ENCODE assay signal across 22 cellular contexts in the genomic region with DNA sequence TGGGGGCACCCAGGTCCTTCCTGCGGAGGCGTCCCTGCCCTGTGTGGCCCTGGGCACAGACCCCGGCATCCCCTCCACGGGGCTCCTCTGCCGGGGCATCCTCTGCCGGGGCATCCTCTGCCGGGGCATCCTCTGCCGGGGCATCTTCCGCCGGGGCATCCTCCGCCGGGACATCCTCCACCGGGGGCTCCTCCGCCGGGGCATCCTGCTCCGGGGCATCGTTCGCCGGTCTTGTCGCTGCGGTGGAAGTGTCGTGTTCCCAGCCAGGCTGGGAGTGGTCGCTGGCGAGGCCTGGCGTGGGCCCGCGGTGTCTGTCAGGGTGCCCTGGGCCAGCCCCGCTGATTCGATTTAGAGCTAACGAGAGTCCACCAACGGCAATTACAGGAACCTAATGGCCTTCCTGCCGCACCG.
A peak's percentile ranks its signal among the peaks of the same experiment; 100 is the strongest.
DNase-seq lines count a peak whose midpoint lies in the region; ATAC-seq and TF ChIP-seq lines count a peak whose summit lies in the region.
"Had no signal": no experiment of that assay in that cellular context is flagged by ENCODE, and none has a peak within 500 bp of the region (broad histone marks: within the 10 kb centered on the region; RNA-seq: fewer than 3 reads in every experiment).

No MANE protein-coding gene starts in this region.

- H3K4me1 ChIP-seq in left lung (peaks cover 17 to 32% of the 10 kb centered on the region in 2 donors), stomach (peaks cover 17 to 42% (median 36%) of the 10 kb centered on the region in 4 donors)

- H3K36me3 ChIP-seq in WERI-Rb-1 (peaks cover 34% of the 10 kb centered on the region), left lung (peaks cover 0 to 10% of the 10 kb centered on the region in 2 donors), stomach (peaks cover 0 to 11% (median 6%) of the 10 kb centered on the region in 4 donors)
- H3K36me3 ChIP-seq: cardiac muscle cell had no signal

- H3K4me1 Mint-ChIP-seq in activated naive CD4-positive, alpha-beta T cell treated with anti-CD3 and anti-CD28 coated beads, Interleukin-2, amount 10 ng/mL, durations not matched to agents 7 days and 5 days, result peaks cover 33% of the 10 kb centered on the region

- no peak overlapping the region for H3K4me3 Mint-ChIP-seq in activated naive CD4-positive, alpha-beta T cell treated with anti-CD3 and anti-CD28 coated beads, Interleukin-2, amount 10 ng/mL, durations not matched to agents 7 days and 5 days
- H3K4me3 Mint-ChIP-seq: nephron progenitor cell; T-helper 2 cell treated with Interferon-gamma antibody and Interleukin-4, amounts not matched to agents 5 μg/mL and 100 μg/mL, for 36 hours had no signal

- H3K4me3 ChIP-seq in WERI-Rb-1 (ENCODE audit: low read depth, low read length), result no peak overlapping the region
- no peak overlapping the region for H3K4me3 ChIP-seq in left lung
- H3K4me3 ChIP-seq in stomach, result no peak overlapping the region
- H3K4me3 ChIP-seq: BLaER1 treated with 17β-estradiol and CSF1 and Interleukin-3, amounts not matched to agents 10 nM and 100 nM; cardiac muscle cell; psoas muscle had no signal

- no peak for TF ChIP-seq POLR2A in stomach (IDR thresholded peaks at IDR 0.05)

- H3K9me3 ChIP-seq in WERI-Rb-1 (ENCODE audit: severe bottlenecking), result no peaks in the 10 kb centered on the region
- no peaks in the 10 kb centered on the region for H3K9me3 ChIP-seq in left lung
- no peaks in the 10 kb centered on the region for H3K9me3 ChIP-seq in stomach
- H3K9me3 ChIP-seq: BLaER1 treated with 17β-estradiol and CSF1 and Interleukin-3, amounts not matched to agents 10 nM and 100 nM; psoas muscle; SK-N-SH had no signal

- CTCF ChIA-PET in activated naive CD4-positive, alpha-beta T cell treated with anti-CD3 and anti-CD28 coated beads, Interleukin-2, amount 10 ng/mL, durations not matched to agents 7 days and 5 days (lab: Charles Lee), result no interaction called here

- H3K27me3 ChIP-seq in WERI-Rb-1 (ENCODE audit: insufficient read depth, low read depth, severe bottlenecking), result no peaks in the 10 kb centered on the region
- H3K27me3 ChIP-seq in left lung, result no peaks in the 10 kb centered on the region
- H3K27me3 ChIP-seq in stomach, result no peaks in the 10 kb centered on the region
- H3K27me3 ChIP-seq: cardiac muscle cell had no signal

- H3K27me3 Mint-ChIP-seq in activated naive CD4-positive, alpha-beta T cell treated with anti-CD3 and anti-CD28 coated beads, Interleukin-2, amount 10 ng/mL, durations not matched to agents 7 days and 5 days, result no peaks in the 10 kb centered on the region

- WGBS in stomach, 5 donors, result 94 to 97% (median 97%) methylated on average over 13 to 33 of the region's 33 CpGs

- DNase-seq in activated naive CD4-positive, alpha-beta T cell treated with anti-CD3 and anti-CD28 coated beads, Interleukin-2, amount 10 ng/mL, durations not matched to agents 7 days and 5 days, result peak; percentile 14
- DNase-seq in activated naive CD4-positive, alpha-beta T cell treated with Interleukin-2 at 50 U/mL for 16 hours, result no peak
- DNase-seq in WERI-Rb-1 (peak; percentile 2), left lung (peak; percentile 19 to 74), stomach (peak; percentile 22)
- no peak for DNase-seq in central memory CD4-positive, alpha-beta T cell
- DNase-seq: ACHN; amniotic stem cell; hypothalamus; NCI-H1105 treated with DMSO at 0.1 percent for 48 hours; NCI-H2081 treated with DMSO at 0.1 percent for 48 hours; NCI-H510A; nephron progenitor cell; NK-92 treated with Interleukin-12 subunit alpha and Interleukin-12 subunit beta, amount 100 ng/mL, for 24 hours; SK-N-SH had no signal

- no peak overlapping the region for H3K27ac Mint-ChIP-seq in activated naive CD4-positive, alpha-beta T cell treated with anti-CD3 and anti-CD28 coated beads, Interleukin-2, amount 10 ng/mL, durations not matched to agents 7 days and 5 days
- H3K27ac Mint-ChIP-seq: T-helper 2 cell treated with Interferon-gamma antibody and Interleukin-4, amounts not matched to agents 5 μg/mL and 100 μg/mL, for 36 hours had no signal

- TF ChIP-seq EP300 in stomach (IDR thresholded peaks at IDR 0.05), result no peak

- H3K36me3 Mint-ChIP-seq in activated naive CD4-positive, alpha-beta T cell treated with anti-CD3 and anti-CD28 coated beads, Interleukin-2, amount 10 ng/mL, durations not matched to agents 7 days and 5 days, result peaks cover 19% of the 10 kb centered on the region

- TF ChIP-seq CTCF in WERI-Rb-1 (IDR thresholded peaks at IDR 0.05; ENCODE audit: low read depth, low read length) (no peak), left lung (IDR thresholded peaks at IDR 0.05) (no peak), stomach (IDR thresholded peaks at IDR 0.05) (no peak)

- ATAC-seq in left lung (no peak), GM19328 (IDR thresholded peaks at IDR 0.05; ENCODE audit: unreplicated experiment) (no peak), SK-N-SH treated with all-trans-retinoic acid at 6 μM for 48 hours (no peak)
- ATAC-seq: psoas muscle had no signal

- intact Hi-C loops in left lung (cut with DNase I) (no loop called here), stomach (cut with DNase I; ENCODE audit: low total_unique reads) (no loop called here)

- H3K27ac ChIP-seq in WERI-Rb-1 (no peak overlapping the region), left lung (no peak overlapping the region), stomach (no peak overlapping the region)
- H3K27ac ChIP-seq: BLaER1 treated with 17β-estradiol and CSF1 and Interleukin-3, amounts not matched to agents 10 nM and 100 nM; cardiac muscle cell; epithelial cell of prostate; psoas muscle had no signal

- H3K9me3 Mint-ChIP-seq in activated naive CD4-positive, alpha-beta T cell treated with anti-CD3 and anti-CD28 coated beads, Interleukin-2, amount 10 ng/mL, durations not matched to agents 7 days and 5 days, result no peaks in the 10 kb centered on the region
- H3K9me3 Mint-ChIP-seq: nephron progenitor cell; T-helper 2 cell treated with Interferon-gamma antibody and Interleukin-4, amounts not matched to agents 5 μg/mL and 100 μg/mL, for 36 hours had no signal

TF ChIP-seq in SK-N-SH treated with all-trans-retinoic acid at 6 μM for 48 hours, 23 proteins besides CTCF, POLR2A, EP300 and RAD21 (continues in another document):
- no peak for TF ChIP-seq ZNF8 (CRISPR knock-in tag; IDR thresholded peaks at IDR 0.05)
- no peak for TF ChIP-seq RARB (CRISPR knock-in tag; IDR thresholded peaks at IDR 0.05)
- TF ChIP-seq, protein P1, sequence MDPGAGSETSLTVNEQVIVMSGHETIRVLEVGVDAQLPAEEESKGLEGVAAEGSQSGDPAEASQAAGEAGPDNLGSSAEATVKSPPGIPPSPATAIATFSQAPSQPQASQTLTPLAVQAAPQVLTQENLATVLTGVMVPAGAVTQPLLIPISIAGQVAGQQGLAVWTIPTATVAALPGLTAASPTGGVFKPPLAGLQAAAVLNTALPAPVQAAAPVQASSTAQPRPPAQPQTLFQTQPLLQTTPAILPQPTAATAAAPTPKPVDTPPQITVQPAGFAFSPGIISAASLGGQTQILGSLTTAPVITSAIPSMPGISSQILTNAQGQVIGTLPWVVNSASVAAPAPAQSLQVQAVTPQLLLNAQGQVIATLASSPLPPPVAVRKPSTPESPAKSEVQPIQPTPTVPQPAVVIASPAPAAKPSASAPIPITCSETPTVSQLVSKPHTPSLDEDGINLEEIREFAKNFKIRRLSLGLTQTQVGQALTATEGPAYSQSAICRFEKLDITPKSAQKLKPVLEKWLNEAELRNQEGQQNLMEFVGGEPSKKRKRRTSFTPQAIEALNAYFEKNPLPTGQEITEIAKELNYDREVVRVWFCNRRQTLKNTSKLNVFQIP (CRISPR knock-in tag; IDR thresholded peaks at IDR 0.05; ENCODE audit: borderline replicate concordance, low read depth), result no peak
- no peak for TF ChIP-seq ZC3H10 (CRISPR knock-in tag; IDR thresholded peaks at IDR 0.05)
- no peak for TF ChIP-seq OSR1 (CRISPR knock-in tag; IDR thresholded peaks at IDR 0.05)
- TF ChIP-seq TOX (CRISPR knock-in tag; IDR thresholded peaks at IDR 0.05; ENCODE audit: borderline replicate concordance), result no peak
- TF ChIP-seq, protein P2, sequence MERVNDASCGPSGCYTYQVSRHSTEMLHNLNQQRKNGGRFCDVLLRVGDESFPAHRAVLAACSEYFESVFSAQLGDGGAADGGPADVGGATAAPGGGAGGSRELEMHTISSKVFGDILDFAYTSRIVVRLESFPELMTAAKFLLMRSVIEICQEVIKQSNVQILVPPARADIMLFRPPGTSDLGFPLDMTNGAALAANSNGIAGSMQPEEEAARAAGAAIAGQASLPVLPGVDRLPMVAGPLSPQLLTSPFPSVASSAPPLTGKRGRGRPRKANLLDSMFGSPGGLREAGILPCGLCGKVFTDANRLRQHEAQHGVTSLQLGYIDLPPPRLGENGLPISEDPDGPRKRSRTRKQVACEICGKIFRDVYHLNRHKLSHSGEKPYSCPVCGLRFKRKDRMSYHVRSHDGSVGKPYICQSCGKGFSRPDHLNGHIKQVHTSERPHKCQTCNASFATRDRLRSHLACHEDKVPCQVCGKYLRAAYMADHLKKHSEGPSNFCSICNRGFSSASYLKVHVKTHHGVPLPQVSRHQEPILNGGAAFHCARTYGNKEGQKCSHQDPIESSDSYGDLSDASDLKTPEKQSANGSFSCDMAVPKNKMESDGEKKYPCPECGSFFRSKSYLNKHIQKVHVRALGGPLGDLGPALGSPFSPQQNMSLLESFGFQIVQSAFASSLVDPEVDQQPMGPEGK (CRISPR knock-in tag; IDR thresholded peaks at IDR 0.05; ENCODE audit: borderline replicate concordance), result no peak
- no peak for TF ChIP-seq ZNF70 (CRISPR knock-in tag; IDR thresholded peaks at IDR 0.05)
- TF ChIP-seq, protein P3, sequence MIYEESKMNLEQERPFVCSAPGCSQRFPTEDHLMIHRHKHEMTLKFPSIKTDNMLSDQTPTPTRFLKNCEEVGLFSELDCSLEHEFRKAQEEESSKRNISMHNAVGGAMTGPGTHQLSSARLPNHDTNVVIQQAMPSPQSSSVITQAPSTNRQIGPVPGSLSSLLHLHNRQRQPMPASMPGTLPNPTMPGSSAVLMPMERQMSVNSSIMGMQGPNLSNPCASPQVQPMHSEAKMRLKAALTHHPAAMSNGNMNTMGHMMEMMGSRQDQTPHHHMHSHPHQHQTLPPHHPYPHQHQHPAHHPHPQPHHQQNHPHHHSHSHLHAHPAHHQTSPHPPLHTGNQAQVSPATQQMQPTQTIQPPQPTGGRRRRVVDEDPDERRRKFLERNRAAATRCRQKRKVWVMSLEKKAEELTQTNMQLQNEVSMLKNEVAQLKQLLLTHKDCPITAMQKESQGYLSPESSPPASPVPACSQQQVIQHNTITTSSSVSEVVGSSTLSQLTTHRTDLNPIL (CRISPR knock-in tag; IDR thresholded peaks at IDR 0.05; ENCODE audit: low read depth), result no peak

Comparison
In these comparisons a context has a peak if more than half of its experiments do, and no peak if none do; other contexts are left out.
1. DNase-seq: peak in activated naive CD4-positive, alpha-beta T cell treated with anti-CD3 and anti-CD28 coated beads, Interleukin-2, amount 10 ng/mL, durations not matched to agents 7 days and 5 days (single experiment), WERI-Rb-1 (single experiment), left lung (2 of 2) and stomach (single experiment); none in activated naive CD4-positive, alpha-beta T cell treated with Interleukin-2 at 50 U/mL for 16 hours (single experiment) and central memory CD4-positive, alpha-beta T cell (single experiment).